26 cellular contexts compared by ENCODE assay signal in genomic region chr16:74029122-74029805, GRCh38.
DNase-seq lines count a peak whose midpoint lies in the region; TF ChIP-seq lines count a peak whose summit lies in the region.
"Had no signal": no experiment of that assay in that cellular context is flagged by ENCODE, and none has a peak within 500 bp of the region (broad histone marks: within the 10 kb centered on the region; RNA-seq: fewer than 3 reads in every experiment).

No MANE protein-coding gene starts in this region.

- H3K27ac Mint-ChIP-seq in endodermal cell: no peak overlapping the region
- peak overlapping the region; percentile 93 for H3K27ac Mint-ChIP-seq in neural progenitor cell
- H3K27ac Mint-ChIP-seq: activated CD8-positive, alpha-beta memory T cell treated with anti-CD3 and anti-CD28 coated beads, Interleukin-2, amount 10 ng/mL, durations not matched to agents 7 days and 5 days; activated naive CD4-positive, alpha-beta T cell treated with anti-CD3 and anti-CD28 coated beads, Interleukin-2, amount 10 ng/mL, durations not matched to agents 7 days and 5 days; activated T-helper 1 cell treated with anti-CD3 and anti-CD28 coated beads, Interleukin-12 subunit alpha, Interleukin-12 subunit beta, Interleukin-2, Interleukin-4 antibody, amounts not matched to agents 30 ng/mL and 10 ng/mL and 1 ng/mL, durations not matched to agents 14 hours and 24 hours and 36 hours; stimulated activated naive CD8-positive, alpha-beta T cell treated with anti-CD3 and anti-CD28 coated beads, Interleukin-15, amount 100 ng/mL, for 72 hours; T-helper 1 cell treated with Interleukin-12 subunit alpha and Interleukin-12 subunit beta and Interleukin-4 antibody, amounts not matched to agents 30 μg/mL and 1 μg/mL, for 36 hours had no signal

- H3K9me3 ChIP-seq in HUES48 (ENCODE audit: control insufficient read depth, insufficient read depth, low read length) (no peaks in the 10 kb centered on the region), endodermal cell (ENCODE audit: control insufficient read depth, low read length) (no peaks in the 10 kb centered on the region), neural progenitor cell (ENCODE audit: low read depth) (no peaks in the 10 kb centered on the region)
- H3K9me3 ChIP-seq: breast epithelium, SJSA1, tibial artery had no signal

- TF ChIP-seq CTCF in endodermal cell (conservative IDR thresholded peaks at IDR 0.05) (no peak), neural progenitor cell (IDR thresholded peaks at IDR 0.05) (no peak)

- peaks cover 89% of the 10 kb centered on the region for H3K4me1 ChIP-seq in HUES48 (ENCODE audit: control insufficient read depth, insufficient read depth, low read length)
- peaks cover 4% of the 10 kb centered on the region for H3K4me1 ChIP-seq in endodermal cell (ENCODE audit: control insufficient read depth, insufficient read depth, low read length)
- peaks cover 79% of the 10 kb centered on the region for H3K4me1 ChIP-seq in neural progenitor cell
- H3K4me1 ChIP-seq: breast epithelium, foreskin keratinocyte, SJSA1, tibial artery had no signal

- H3K9me3 Mint-ChIP-seq in endodermal cell (no peaks in the 10 kb centered on the region), neural progenitor cell (no peaks in the 10 kb centered on the region)
- H3K9me3 Mint-ChIP-seq: activated naive CD4-positive, alpha-beta T cell treated with anti-CD3 and anti-CD28 coated beads, Interleukin-2, amount 10 ng/mL, durations not matched to agents 7 days and 5 days; activated T-helper 1 cell treated with anti-CD3 and anti-CD28 coated beads, Interleukin-12 subunit alpha, Interleukin-12 subunit beta, Interleukin-2, Interleukin-4 antibody, amounts not matched to agents 30 ng/mL and 10 ng/mL and 1 ng/mL, durations not matched to agents 14 hours and 24 hours and 36 hours; stimulated activated naive CD8-positive, alpha-beta T cell treated with anti-CD3 and anti-CD28 coated beads, Interleukin-15, amount 100 ng/mL, for 72 hours; T-helper 1 cell treated with Interleukin-12 subunit alpha and Interleukin-12 subunit beta and Interleukin-4 antibody, amounts not matched to agents 30 μg/mL and 1 μg/mL, for 36 hours had no signal

- WGBS in endodermal cell (ENCODE audit: insufficient coverage in 1 of 2, insufficient read length in 1 of 2), 2 experiments: 69 to 75% methylated on average over 6 to 9 of the region's 9 CpGs

- H3K36me3 ChIP-seq in HUES48 (ENCODE audit: control insufficient read depth, insufficient read depth, low read length) (no peaks in the 10 kb centered on the region), endodermal cell (ENCODE audit: control insufficient read depth, insufficient read depth, low read length) (no peaks in the 10 kb centered on the region), neural progenitor cell (no peaks in the 10 kb centered on the region)
- H3K36me3 ChIP-seq: breast epithelium, SJSA1, tibial artery had no signal

- no peak overlapping the region for H3K4me2 ChIP-seq in neural progenitor cell
- H3K4me2 ChIP-seq: hepatocyte had no signal

- H3K27me3 Mint-ChIP-seq in endodermal cell (ENCODE audit: insufficient read depth) (no peaks in the 10 kb centered on the region), neural progenitor cell (ENCODE audit: insufficient read depth, low read depth) (no peaks in the 10 kb centered on the region)
- H3K27me3 Mint-ChIP-seq: activated naive CD4-positive, alpha-beta T cell treated with anti-CD3 and anti-CD28 coated beads, Interleukin-2, amount 10 ng/mL, durations not matched to agents 7 days and 5 days; stimulated activated naive CD8-positive, alpha-beta T cell treated with anti-CD3 and anti-CD28 coated beads, Interleukin-15, amount 100 ng/mL, for 72 hours had no signal

- no peaks in the 10 kb centered on the region for H3K27me3 ChIP-seq in HUES48 (ENCODE audit: control insufficient read depth, insufficient read depth, low read length)
- no peaks in the 10 kb centered on the region for H3K27me3 ChIP-seq in endodermal cell (ENCODE audit: control insufficient read depth, insufficient read depth, low read length, poor library complexity, severe bottlenecking)
- H3K27me3 ChIP-seq in neural progenitor cell: no peaks in the 10 kb centered on the region
- H3K27me3 ChIP-seq: SJSA1, tibial artery had no signal

- H3K36me3 Mint-ChIP-seq in endodermal cell (ENCODE audit: low read depth) (no peaks in the 10 kb centered on the region), neural progenitor cell (no peaks in the 10 kb centered on the region)
- H3K36me3 Mint-ChIP-seq: activated CD8-positive, alpha-beta memory T cell treated with anti-CD3 and anti-CD28 coated beads, Interleukin-2, amount 10 ng/mL, durations not matched to agents 7 days and 5 days; activated naive CD4-positive, alpha-beta T cell treated with anti-CD3 and anti-CD28 coated beads, Interleukin-2, amount 10 ng/mL, durations not matched to agents 7 days and 5 days had no signal

- no peaks in the 10 kb centered on the region for H4K20me1 ChIP-seq in neural progenitor cell (ENCODE audit: low read depth)

- peaks cover 32% of the 10 kb centered on the region for H3F3A ChIP-seq in neural progenitor cell (ENCODE audit: low read depth)

- no peak overlapping the region for H2AFZ ChIP-seq in neural progenitor cell (replicated peaks)
- H2AFZ ChIP-seq: hepatocyte had no signal

- H3K4me1 Mint-ChIP-seq in endodermal cell (peaks cover 39% of the 10 kb centered on the region), neural progenitor cell (peaks cover 86% of the 10 kb centered on the region)
- H3K4me1 Mint-ChIP-seq: activated CD8-positive, alpha-beta memory T cell treated with anti-CD3 and anti-CD28 coated beads, Interleukin-2, amount 10 ng/mL, durations not matched to agents 7 days and 5 days; activated naive CD4-positive, alpha-beta T cell treated with anti-CD3 and anti-CD28 coated beads, Interleukin-2, amount 10 ng/mL, durations not matched to agents 7 days and 5 days; stimulated activated naive CD8-positive, alpha-beta T cell treated with anti-CD3 and anti-CD28 coated beads, Interleukin-15, amount 100 ng/mL, for 72 hours had no signal

- DNase-seq in NCI-H2107 treated with DMSO at 0.1 percent for 48 hours (lab: John Stamatoyannopoulos, UW; ENCODE audit: unreplicated experiment) (peak; percentile 94), endodermal cell (no peak), neural progenitor cell (ENCODE audit: low spot score) (no peak), epidermal melanocyte (ENCODE audit: insufficient read length, low spot score) (no peak), DMS79 (lab: John Stamatoyannopoulos, UW) (no peak)
- DNase-seq in activated CD4-positive, alpha-beta T cell treated with anti-CD3 and anti-CD28 coated beads, Interleukin-2, amount 50 U/mL, for 48 hours: no peak
- DNase-seq: activated CD4-positive, alpha-beta T cell treated with anti-CD3 and anti-CD28 coated beads for 48 hours; activated CD8-positive, alpha-beta memory T cell treated with anti-CD3 and anti-CD28 coated beads, Interleukin-2, amount 10 ng/mL, durations not matched to agents 7 days and 5 days; activated naive CD4-positive, alpha-beta T cell treated with anti-CD3 and anti-CD28 coated beads, Interleukin-2, amount 10 ng/mL, durations not matched to agents 7 days and 5 days; amniotic stem cell; effector memory CD4-positive, alpha-beta T cell; foreskin keratinocyte; GDM1; KG1; left ventricle myocardium superior; NCI-H524; posterior cingulate gyrus; stimulated activated CD4-positive, alpha-beta T cell treated with anti-CD3 and anti-CD28 coated beads, Interleukin-15, amount 100 ng/mL, for 24 hours; stimulated activated naive CD8-positive, alpha-beta T cell treated with anti-CD3 and anti-CD28 coated beads, Interleukin-15, amount 100 ng/mL, for 72 hours; tibial artery had no signal

- no peak overlapping the region for H3K4me3 Mint-ChIP-seq in endodermal cell
- no peak overlapping the region for H3K4me3 Mint-ChIP-seq in neural progenitor cell
- H3K4me3 Mint-ChIP-seq: activated CD8-positive, alpha-beta memory T cell treated with anti-CD3 and anti-CD28 coated beads, Interleukin-2, amount 10 ng/mL, durations not matched to agents 7 days and 5 days; activated naive CD4-positive, alpha-beta T cell treated with anti-CD3 and anti-CD28 coated beads, Interleukin-2, amount 10 ng/mL, durations not matched to agents 7 days and 5 days; activated T-helper 1 cell treated with anti-CD3 and anti-CD28 coated beads, Interleukin-12 subunit alpha, Interleukin-12 subunit beta, Interleukin-2, Interleukin-4 antibody, amounts not matched to agents 30 ng/mL and 10 ng/mL and 1 ng/mL, durations not matched to agents 14 hours and 24 hours and 36 hours; stimulated activated naive CD8-positive, alpha-beta T cell treated with anti-CD3 and anti-CD28 coated beads, Interleukin-15, amount 100 ng/mL, for 72 hours; T-helper 1 cell treated with Interleukin-12 subunit alpha and Interleukin-12 subunit beta and Interleukin-4 antibody, amounts not matched to agents 30 μg/mL and 1 μg/mL, for 36 hours had no signal

- no peak overlapping the region for H3K9ac ChIP-seq in HUES48 (ENCODE audit: low read depth, low read length)
- no peak overlapping the region for H3K9ac ChIP-seq in endodermal cell (ENCODE audit: extremely low read depth, low read length, poor library complexity, severe bottlenecking)
- H3K9ac ChIP-seq in neural progenitor cell: no peak overlapping the region

- peak overlapping the region; percentile 74 for H3K27ac ChIP-seq in HUES48 (ENCODE audit: low read depth, low read length)
- peak overlapping the region; percentile 24 for H3K27ac ChIP-seq in endodermal cell (ENCODE audit: low read depth, low read length)
- H3K27ac ChIP-seq in neural progenitor cell: no peak overlapping the region
- H3K27ac ChIP-seq: breast epithelium, foreskin keratinocyte, hepatocyte, SJSA1, tibial artery had no signal

- peak overlapping the region; percentile 10 for H3K4me3 ChIP-seq in HUES48 (ENCODE audit: low read depth, low read length)
- H3K4me3 ChIP-seq in endodermal cell (ENCODE audit: low read length): no peak overlapping the region
- no peak overlapping the region for H3K4me3 ChIP-seq in neural progenitor cell
- H3K4me3 ChIP-seq: breast epithelium, hepatocyte, SJSA1, tibial artery had no signal

- H3K79me2 ChIP-seq in neural progenitor cell (ENCODE audit: low read depth): no peaks in the 10 kb centered on the region
- H3K79me2 ChIP-seq: hepatocyte had no signal
